ENCODE assay signal across 1 cellular context in genomic region chr1:227427411-227427810, GRCh38.
TF ChIP-seq lines count a peak whose summit lies in the region.

No MANE protein-coding gene starts in this region.

TF ChIP-seq in K562, 482 proteins besides CTCF, POLR2A, EP300 and RAD21 (continued from another document):
- TF ChIP-seq VEZF1 (CRISPR knock-in tag; IDR thresholded peaks at IDR 0.05) (no peak), CTCFL (IDR thresholded peaks at IDR 0.05; ENCODE audit: borderline replicate concordance, insufficient read depth, low read depth, low read length, poor library complexity, severe bottlenecking) (no peak), CBX8 (IDR thresholded peaks at IDR 0.05; ENCODE audit: borderline replicate concordance, extremely low read depth, low read depth, low read length, poor library complexity, severe bottlenecking) (no peak), ZNF232 (CRISPR knock-in tag; IDR thresholded peaks at IDR 0.05) (no peak), MAFF (IDR thresholded peaks at IDR 0.05; ENCODE audit: low read length) (no peak)
